Comparison of ENCODE assay signal across 12 cellular contexts in genomic region chr6:16659471-16660156, GRCh38.
DNase-seq lines count a peak whose midpoint lies in the region; ATAC-seq and TF ChIP-seq lines count a peak whose summit lies in the region.
"Had no signal": no experiment of that assay in that cellular context is flagged by ENCODE, and none has a peak within 500 bp of the region (broad histone marks: within the 10 kb centered on the region; RNA-seq: fewer than 3 reads in every experiment).

No MANE protein-coding gene starts in this region.

- H3K4me1 ChIP-seq in effector memory CD4-positive, alpha-beta T cell (ENCODE audit: control insufficient read depth, insufficient read depth, low read length, poor library complexity, severe bottlenecking) = peaks cover 22% of the 10 kb centered on the region

- peaks cover 38% of the 10 kb centered on the region for H3K36me3 Mint-ChIP-seq in activated naive CD4-positive, alpha-beta T cell treated with anti-CD3 and anti-CD28 coated beads, Interleukin-2, amount 10 ng/mL, durations not matched to agents 7 days and 5 days
- H3K36me3 Mint-ChIP-seq in stimulated activated naive B cell treated with anti-CD40 and anti-IgM and Interleukin-4, amounts not matched to agents 10 μg/mL and 1 μg/mL and 100 μg/mL, for 72 hours = peaks cover 37 to 40% of the 10 kb centered on the region in 2 donors
- peaks cover 14% of the 10 kb centered on the region for H3K36me3 Mint-ChIP-seq in type B pancreatic cell

- H3K27ac ChIP-seq in effector memory CD4-positive, alpha-beta T cell (ENCODE audit: insufficient read depth, low read length, poor library complexity, severe bottlenecking) = peak overlapping the region; percentile 40

- peak overlapping the region; percentile 0 for H3K27ac Mint-ChIP-seq in activated naive CD4-positive, alpha-beta T cell treated with anti-CD3 and anti-CD28 coated beads, Interleukin-2, amount 10 ng/mL, durations not matched to agents 7 days and 5 days
- H3K27ac Mint-ChIP-seq in stimulated activated naive B cell treated with anti-CD40 and anti-IgM and Interleukin-4, amounts not matched to agents 10 μg/mL and 1 μg/mL and 100 μg/mL, for 72 hours = peak overlapping the region; percentile 93
- no peak overlapping the region for H3K27ac Mint-ChIP-seq in type B pancreatic cell

- no peak for DNase-seq in activated naive CD4-positive, alpha-beta T cell treated with anti-CD3 and anti-CD28 coated beads, Interleukin-2, amount 10 ng/mL, durations not matched to agents 7 days and 5 days
- no peak for DNase-seq in activated naive CD4-positive, alpha-beta T cell treated with anti-CD3 and anti-CD28 coated beads, Interleukin-2, amount 50 U/mL, for 16 hours
- peak; percentile 5 for DNase-seq in MV-4-11 (lab: John Stamatoyannopoulos, UW)
- DNase-seq in effector memory CD4-positive, alpha-beta T cell = no peak
- no peak for DNase-seq in stimulated activated naive B cell treated with anti-CD40 and anti-IgM and Interleukin-4, amounts not matched to agents 10 μg/mL and 1 μg/mL and 100 μg/mL, for 72 hours
- no peak for DNase-seq in type B pancreatic cell (ENCODE audit: extremely low spot score, unreplicated experiment)
- DNase-seq in dedifferentiated amniotic fluid mesenchymal stem cell (ENCODE audit: extremely low spot score) = no peak
- DNase-seq: amniotic stem cell, DMS79 treated with DMSO at 0.1 percent for 48 hours, NCI-H1436 had no signal

- H3K9me3 ChIP-seq in effector memory CD4-positive, alpha-beta T cell (ENCODE audit: control insufficient read depth, low read length) = peaks cover 6% of the 10 kb centered on the region

- CTCF ChIA-PET in activated naive CD4-positive, alpha-beta T cell treated with anti-CD3 and anti-CD28 coated beads, Interleukin-2, amount 10 ng/mL, durations not matched to agents 7 days and 5 days (lab: Charles Lee) = interaction anchor here (1.5 to 2.6 kb wide), 2 partner anchors 38 to 104 kb away, joined by 4 to 10 read pairs; no protein-coding TSS in a partner anchor

- ATAC-seq in stimulated activated naive B cell treated with anti-CD40 and anti-IgM and Interleukin-4, amounts not matched to agents 10 μg/mL and 1 μg/mL and 100 μg/mL, for 72 hours (replicated peaks) = peak; percentile 66 to 68
- no peak for ATAC-seq in GM18868 (IDR thresholded peaks at IDR 0.05; ENCODE audit: unreplicated experiment)

- no peaks in the 10 kb centered on the region for H3K36me3 ChIP-seq in effector memory CD4-positive, alpha-beta T cell (ENCODE audit: control insufficient read depth, insufficient read depth, low read length)

- H3K4me3 Mint-ChIP-seq in activated naive CD4-positive, alpha-beta T cell treated with anti-CD3 and anti-CD28 coated beads, Interleukin-2, amount 10 ng/mL, durations not matched to agents 7 days and 5 days = no peak overlapping the region
- peak overlapping the region; percentile 51 to 64 for H3K4me3 Mint-ChIP-seq in stimulated activated naive B cell treated with anti-CD40 and anti-IgM and Interleukin-4, amounts not matched to agents 10 μg/mL and 1 μg/mL and 100 μg/mL, for 72 hours
- H3K4me3 Mint-ChIP-seq in type B pancreatic cell = no peak overlapping the region
- H3K4me3 Mint-ChIP-seq: nephron had no signal

- peaks cover 41% of the 10 kb centered on the region for H3K4me1 Mint-ChIP-seq in activated naive CD4-positive, alpha-beta T cell treated with anti-CD3 and anti-CD28 coated beads, Interleukin-2, amount 10 ng/mL, durations not matched to agents 7 days and 5 days
- peaks cover 31 to 41% of the 10 kb centered on the region in 2 donors for H3K4me1 Mint-ChIP-seq in stimulated activated naive B cell treated with anti-CD40 and anti-IgM and Interleukin-4, amounts not matched to agents 10 μg/mL and 1 μg/mL and 100 μg/mL, for 72 hours
- H3K4me1 Mint-ChIP-seq in type B pancreatic cell (ENCODE audit: unreplicated experiment) = peaks cover 12% of the 10 kb centered on the region

- H3K9me3 Mint-ChIP-seq in activated naive CD4-positive, alpha-beta T cell treated with anti-CD3 and anti-CD28 coated beads, Interleukin-2, amount 10 ng/mL, durations not matched to agents 7 days and 5 days = peaks cover 9% of the 10 kb centered on the region
- no peaks in the 10 kb centered on the region for H3K9me3 Mint-ChIP-seq in stimulated activated naive B cell treated with anti-CD40 and anti-IgM and Interleukin-4, amounts not matched to agents 10 μg/mL and 1 μg/mL and 100 μg/mL, for 72 hours
- H3K9me3 Mint-ChIP-seq in type B pancreatic cell = peaks cover 7% of the 10 kb centered on the region
- H3K9me3 Mint-ChIP-seq: nephron had no signal

- no peak overlapping the region for H3K4me3 ChIP-seq in effector memory CD4-positive, alpha-beta T cell (ENCODE audit: insufficient read depth, low read depth, low read length, poor library complexity, severe bottlenecking)

- no peaks in the 10 kb centered on the region for H3K27me3 ChIP-seq in effector memory CD4-positive, alpha-beta T cell (replicated peaks; ENCODE audit: control insufficient read depth, insufficient read depth, low read length, poor library complexity, severe bottlenecking)

- TF ChIP-seq CTCF in type B pancreatic cell (conservative IDR thresholded peaks at IDR 0.05) = no peak

- no peaks in the 10 kb centered on the region for H3K27me3 Mint-ChIP-seq in activated naive CD4-positive, alpha-beta T cell treated with anti-CD3 and anti-CD28 coated beads, Interleukin-2, amount 10 ng/mL, durations not matched to agents 7 days and 5 days
- no peaks in the 10 kb centered on the region for H3K27me3 Mint-ChIP-seq in stimulated activated naive B cell treated with anti-CD40 and anti-IgM and Interleukin-4, amounts not matched to agents 10 μg/mL and 1 μg/mL and 100 μg/mL, for 72 hours
- no peaks in the 10 kb centered on the region for H3K27me3 Mint-ChIP-seq in type B pancreatic cell

Comparison
In these comparisons a context has a peak if more than half of its experiments do, and no peak if none do; other contexts are left out.
1. H3K4me3 Mint-ChIP-seq: peak in stimulated activated naive B cell treated with anti-CD40 and anti-IgM and Interleukin-4, amounts not matched to agents 10 μg/mL and 1 μg/mL and 100 μg/mL, for 72 hours (2 of 2); none in activated naive CD4-positive, alpha-beta T cell treated with anti-CD3 and anti-CD28 coated beads, Interleukin-2, amount 10 ng/mL, durations not matched to agents 7 days and 5 days (single experiment) and type B pancreatic cell (single experiment).